In the genomic region with DNA sequence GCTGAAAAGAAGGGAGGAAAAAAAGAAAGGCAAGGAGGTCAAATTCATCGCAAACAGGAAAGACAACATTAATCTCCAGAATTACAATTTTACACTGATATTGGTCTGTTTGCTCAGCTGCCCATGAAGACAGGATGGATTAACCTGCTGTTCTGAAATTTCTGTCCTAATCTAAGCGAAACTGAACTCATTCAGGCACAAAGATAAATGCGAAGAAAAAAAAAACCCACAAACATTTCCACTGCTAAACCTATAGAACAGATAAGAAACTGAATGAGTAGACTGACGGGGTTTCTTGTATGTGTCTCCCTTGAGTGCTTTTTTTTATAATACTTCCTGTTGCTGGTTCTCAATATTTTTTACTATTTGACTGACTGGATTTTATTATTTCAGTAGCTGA, we compare ENCODE assay signal across 11 cellular contexts.
DNase-seq lines count a peak whose midpoint lies in the region; ATAC-seq and TF ChIP-seq lines count a peak whose summit lies in the region.
"Had no signal": no experiment of that assay in that cellular context is flagged by ENCODE, and none has a peak within 500 bp of the region (broad histone marks: within the 10 kb centered on the region; RNA-seq: fewer than 3 reads in every experiment).

No MANE protein-coding gene starts in this region.

- no peaks in the 10 kb centered on the region for H3K27me3 ChIP-seq in BE2C
- H3K27me3 ChIP-seq: cardiac muscle cell, right lobe of liver had no signal

- H3K27ac ChIP-seq in caudate nucleus (ENCODE audit: low read depth, low read length), result no peak overlapping the region
- H3K27ac ChIP-seq: cardiac muscle cell, lower lobe of right lung, right lobe of liver had no signal

- peak; percentile 94 for ATAC-seq in GM18498 (IDR thresholded peaks at IDR 0.05; ENCODE audit: unreplicated experiment)
- ATAC-seq in GM19468 (IDR thresholded peaks at IDR 0.05; ENCODE audit: extremely low read depth, unreplicated experiment), result peak; percentile 83
- peak; percentile 76 for ATAC-seq in HG03039 (IDR thresholded peaks at IDR 0.05; ENCODE audit: unreplicated experiment)
- ATAC-seq: lower lobe of right lung, right lobe of liver had no signal

- TF ChIP-seq CTCF in BE2C (IDR thresholded peaks at IDR 0.05; ENCODE audit: low read depth, low read length), result no peak

- H3K36me3 ChIP-seq in BE2C, result no peaks in the 10 kb centered on the region
- H3K36me3 ChIP-seq: cardiac muscle cell, lower lobe of right lung, right lobe of liver had no signal

- H3K4me3 ChIP-seq in BE2C (ENCODE audit: low read depth, low read length), result no peak overlapping the region
- H3K4me3 ChIP-seq: cardiac muscle cell, lower lobe of right lung, right lobe of liver had no signal

- H3K9me3 ChIP-seq in BE2C, result no peaks in the 10 kb centered on the region
- H3K9me3 ChIP-seq: lower lobe of right lung, right lobe of liver had no signal

- no peaks in the 10 kb centered on the region for H3K4me1 ChIP-seq in BE2C
- H3K4me1 ChIP-seq: lower lobe of right lung, right lobe of liver had no signal

- DNase-seq in NCI-H69 (lab: John Stamatoyannopoulos, UW) (peak; percentile 36), caudate nucleus (lab: John Stamatoyannopoulos, UW) (no peak), BE2C (no peak), activated T-cell treated with anti-CD3 and anti-CD28 coated beads for 4 hours (no peak)
- no peak for DNase-seq in stimulated activated CD4-positive, alpha-beta T cell treated with anti-CD3 and anti-CD28 coated beads, Interleukin-2, amount 100 ng/mL, for 24 hours
- DNase-seq: lower lobe of right lung, right lobe of liver had no signal
